Comparison of ENCODE assay signal across 12 cellular contexts in genomic region chr12:42741771-42742510, GRCh38.
DNase-seq lines count a peak whose midpoint lies in the region; ATAC-seq and TF ChIP-seq lines count a peak whose summit lies in the region.
"Had no signal": no experiment of that assay in that cellular context is flagged by ENCODE, and none has a peak within 500 bp of the region (broad histone marks: within the 10 kb centered on the region; RNA-seq: fewer than 3 reads in every experiment).

No MANE protein-coding gene starts in this region.

- ATAC-seq in GM19324 (IDR thresholded peaks at IDR 0.05; ENCODE audit: low FRiP score, unreplicated experiment), result no peak
- no peak for ATAC-seq in GM21576 (IDR thresholded peaks at IDR 0.05; ENCODE audit: unreplicated experiment)

- H3K4me1 ChIP-seq in SJSA1 (replicated peaks), result peaks cover 25% of the 10 kb centered on the region

- DNase-seq in GM04504 (ENCODE audit: low read depth) (peak; percentile 65), SJSA1 (ENCODE audit: low read depth in 1 of 2, low spot score in 2 of 2) (peak in 1 of 2 experiments; percentile 62), fibroblast of pulmonary artery (ENCODE audit: low read depth) (peak; percentile 60), renal cortical epithelial cell (ENCODE audit: low read depth) (peak; percentile 79), cortex of kidney (lab: John Stamatoyannopoulos, UW) (no peak), DMS153 (lab: John Stamatoyannopoulos, UW) (no peak)
- DNase-seq: activated CD4-positive, alpha-beta T cell treated with anti-CD3 and anti-CD28 coated beads, Interleukin-2, amount 50 U/mL, for 4 hours; activated gamma-delta T cell treated with Interleukin-2 at 50 U/mL for 16 hours; NCI-H1092; NCI-H774 had no signal

- H3K27me3 ChIP-seq in SJSA1 (replicated peaks), result no peaks in the 10 kb centered on the region

- no peak overlapping the region for H3K4me3 ChIP-seq in SJSA1
- no peak overlapping the region for H3K4me3 ChIP-seq in fibroblast of pulmonary artery (replicated peaks; ENCODE audit: low read depth, low read length)

- H3K27ac ChIP-seq in SJSA1, result peak overlapping the region; percentile 65

- H3K9me3 ChIP-seq in SJSA1 (replicated peaks), result peaks cover 3% of the 10 kb centered on the region; the same call in 1 of the 2 replicates

- no peak for TF ChIP-seq CTCF in fibroblast of pulmonary artery (IDR thresholded peaks at IDR 0.05; ENCODE audit: low read length, missing control alignments)

- H3K36me3 ChIP-seq in SJSA1, result no peaks in the 10 kb centered on the region

Comparison
In these comparisons a context has a peak if more than half of its experiments do, and no peak if none do; other contexts are left out.
1. DNase-seq: peak in GM04504 (single experiment), fibroblast of pulmonary artery (single experiment) and renal cortical epithelial cell (single experiment); none in cortex of kidney (single experiment) and DMS153 (single experiment).